8 cellular contexts compared by ENCODE assay signal in the genomic region with DNA sequence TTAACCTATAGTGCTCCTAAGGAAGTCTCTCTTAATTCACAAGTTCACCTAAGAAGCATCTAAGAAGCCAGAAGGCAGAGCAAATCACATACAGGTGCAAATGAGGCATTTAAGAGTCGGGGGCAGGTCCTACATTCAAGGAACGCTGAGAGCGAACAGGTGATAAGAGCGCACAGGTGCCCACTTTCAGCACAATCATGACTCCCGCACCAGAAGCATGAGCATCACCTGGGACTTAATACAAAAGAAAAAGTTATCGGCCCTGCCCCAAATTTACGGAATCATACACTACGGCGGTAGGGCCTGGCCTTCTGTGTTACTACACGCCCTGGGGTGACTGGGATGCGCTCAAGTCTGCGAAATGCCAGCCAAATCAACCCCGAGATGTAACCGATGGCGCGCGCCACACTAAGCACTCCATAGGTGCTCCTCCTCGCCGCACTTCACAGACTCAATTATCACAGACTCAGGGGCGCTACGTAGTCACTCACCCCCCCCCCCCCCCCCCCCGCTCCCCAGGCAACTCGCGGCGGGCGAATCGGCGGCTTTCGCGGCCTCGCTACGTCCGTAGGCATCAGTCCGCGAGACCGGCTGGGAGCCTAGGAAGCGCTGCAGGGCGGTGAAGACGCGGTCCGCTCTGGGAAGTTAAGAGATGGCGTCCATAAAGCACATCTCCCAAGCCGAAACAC. TPM values are rescaled to one million over a fixed set of nuclear protein-coding genes. Genes with fewer than 3 reads are reported as not detected.
DNase-seq lines count a peak whose midpoint lies in the region; ATAC-seq, FAIRE-seq and TF ChIP-seq lines count a peak whose summit lies in the region.

No MANE protein-coding gene starts in this region.

- H3K9me3 ChIP-seq in HepG2 (ENCODE audit: low read length), result no peaks in the 10 kb centered on the region

- no peak for TF ChIP-seq RAD21 in HepG2 (CRISPR knock-in tag; IDR thresholded peaks at IDR 0.05)

- H3K4me3 ChIP-seq in GM12875 (ENCODE audit: low read depth, low read length) (peak overlapping the region; percentile 94), coronary artery (peak overlapping the region; percentile 80), HepG2 (replicated peaks in 1 of 3; ENCODE audit: insufficient read depth in 1 of 3, low read depth in 2 of 3, low read length in 3 of 3) (peak overlapping the region; percentile 70 to 88 (median 87))

- H3K27ac ChIP-seq in coronary artery (peak overlapping the region; percentile 73 to 79), HepG2 (ENCODE audit: extremely low read length, insufficient read depth, low read length) (peak overlapping the region; percentile 75)

- H4K20me1 ChIP-seq in HepG2 (ENCODE audit: insufficient read depth, low read length), result no peaks in the 10 kb centered on the region

- H3K9ac ChIP-seq in HepG2 (ENCODE audit: insufficient read depth, low read depth, low read length), result peak overlapping the region; percentile 69

- ATAC-seq in HG02642 (IDR thresholded peaks at IDR 0.05; ENCODE audit: poor library complexity, unreplicated experiment) (peak; percentile 22), HepG2 (peak; percentile 67)

- FAIRE-seq in HepG2 (lab: Jason Lieb, UNC), result no peak

- intact Hi-C loops in HepG2 (cut with micrococcal nuclease; ENCODE audit: unreplicated experiment), result loop anchor here (1.0 kb wide), 1 partner anchor 138 kb away; no protein-coding TSS in a partner anchor

- no peak for TF ChIP-seq EP300 in HepG2 (IDR thresholded peaks at IDR 0.05; ENCODE audit: low read depth in 2 of 2, low read length in 2 of 2)
- no peak for TF ChIP-seq EP300 in HepG2 (CRISPR knock-in tag; IDR thresholded peaks at IDR 0.05; ENCODE audit: borderline replicate concordance)

- peaks cover 5% of the 10 kb centered on the region for H3K79me2 ChIP-seq in HepG2 (ENCODE audit: insufficient read depth, low read length)

- DNase-seq in NCI-H128 (lab: John Stamatoyannopoulos, UW; ENCODE audit: unreplicated experiment), result peak; percentile 4
- DNase-seq in activated CD4-positive, alpha-beta T cell treated with anti-CD3 and anti-CD28 coated beads for 1 hour, result peak; percentile 36
- peak; percentile 78 for DNase-seq in coronary artery (ENCODE audit: low spot score)
- DNase-seq in HepG2 (ENCODE audit: low spot score), result peak; percentile 30
- DNase-seq in stimulated activated CD4-positive, alpha-beta T cell treated with anti-CD3 and anti-CD28 coated beads, Interleukin-2, amount 100 ng/mL, for 24 hours, result peak; percentile 53 to 61
- no peak for DNase-seq in NCI-H2107 treated with DMSO at 0.1 percent for 48 hours (lab: John Stamatoyannopoulos, UW; ENCODE audit: unreplicated experiment)

- peak overlapping the region; percentile 85 for H3K4me2 ChIP-seq in HepG2 (ENCODE audit: low read depth, low read length)

- peak overlapping the region; percentile 97 for H2AFZ ChIP-seq in HepG2 (ENCODE audit: low read length)

- TSS peak; percentile 71 for BruUV-seq in HepG2 (replicated peaks; lab: Mats Ljungman, UMichigan)

- peaks cover 16% of the 10 kb centered on the region for H3K4me1 ChIP-seq in HepG2 (ENCODE audit: insufficient read depth, low read length)

- 0% methylated on average over 8 of the region's 43 CpGs for WGBS in HepG2 (ENCODE audit: low lambda C conversion rate)

- H3K36me3 ChIP-seq in HepG2 (replicated peaks in 1 of 2; ENCODE audit: control insufficient read depth in 1 of 2, insufficient read depth in 2 of 2, low read length in 2 of 2), result no peaks in the 10 kb centered on the region

- peaks cover 0 to 10% of the 10 kb centered on the region in 2 experiments; a peak in 2 of 5 replicates for H3K27me3 ChIP-seq in HepG2 (ENCODE audit: control insufficient read depth in 1 of 2, insufficient read depth in 2 of 2, low read length in 2 of 2)

- in situ Hi-C loops in HepG2 (cut with HindIII; ENCODE audit: extremely low pct_ligation_motif_present, low pct_unique_long_range_greater_than_20kb), result no loop called here

- CTCF ChIA-PET in HepG2 (lab: Yijun Ruan, JAX; ENCODE audit: low intra/inter-chr PET ratio, low total read pairs), result no interaction called here

- no peak for TF ChIP-seq CTCF in GM12875 (IDR thresholded peaks at IDR 0.05; ENCODE audit: borderline replicate concordance, insufficient read depth, low read depth, low read length)
- no peak for TF ChIP-seq CTCF in coronary artery (IDR thresholded peaks at IDR 0.05)
- no peak for TF ChIP-seq CTCF in HepG2 (CRISPR knock-in tag; IDR thresholded peaks at IDR 0.05)

- POLR2A ChIA-PET in HepG2 (lab: Yijun Ruan, JAX), result interaction anchor here (1.0 kb wide), 4 partner anchors 75 to 141 kb away, joined by 3 to 4 read pairs (median 4); no protein-coding TSS in a partner anchor

- no peak for TF ChIP-seq POLR2A in HepG2 (IDR thresholded peaks at IDR 0.05; ENCODE audit: insufficient read depth in 1 of 2, low read depth in 2 of 2, low read length in 2 of 2)

TF ChIP-seq in HepG2, 621 proteins besides CTCF, POLR2A, EP300 and RAD21:
- TF ChIP-seq ZNF777 (CRISPR knock-in tag; IDR thresholded peaks at IDR 0.05), result peak; percentile 25; the same call in 1 of the 2 replicates
- TF ChIP-seq FOXO1 (CRISPR knock-in tag; IDR thresholded peaks at IDR 0.05), result no peak
- TF ChIP-seq, protein P1, sequence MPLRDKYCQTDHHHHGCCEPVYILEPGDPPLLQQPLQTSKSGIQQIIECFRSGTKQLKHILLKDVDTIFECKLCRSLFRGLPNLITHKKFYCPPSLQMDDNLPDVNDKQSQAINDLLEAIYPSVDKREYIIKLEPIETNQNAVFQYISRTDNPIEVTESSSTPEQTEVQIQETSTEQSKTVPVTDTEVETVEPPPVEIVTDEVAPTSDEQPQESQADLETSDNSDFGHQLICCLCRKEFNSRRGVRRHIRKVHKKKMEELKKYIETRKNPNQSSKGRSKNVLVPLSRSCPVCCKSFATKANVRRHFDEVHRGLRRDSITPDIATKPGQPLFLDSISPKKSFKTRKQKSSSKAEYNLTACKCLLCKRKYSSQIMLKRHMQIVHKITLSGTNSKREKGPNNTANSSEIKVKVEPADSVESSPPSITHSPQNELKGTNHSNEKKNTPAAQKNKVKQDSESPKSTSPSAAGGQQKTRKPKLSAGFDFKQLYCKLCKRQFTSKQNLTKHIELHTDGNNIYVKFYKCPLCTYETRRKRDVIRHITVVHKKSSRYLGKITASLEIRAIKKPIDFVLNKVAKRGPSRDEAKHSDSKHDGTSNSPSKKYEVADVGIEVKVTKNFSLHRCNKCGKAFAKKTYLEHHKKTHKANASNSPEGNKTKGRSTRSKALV (CRISPR knock-in tag; IDR thresholded peaks at IDR 0.05), result peak; percentile 55; the same call in 1 of the 2 replicates
- TF ChIP-seq, protein P2, sequence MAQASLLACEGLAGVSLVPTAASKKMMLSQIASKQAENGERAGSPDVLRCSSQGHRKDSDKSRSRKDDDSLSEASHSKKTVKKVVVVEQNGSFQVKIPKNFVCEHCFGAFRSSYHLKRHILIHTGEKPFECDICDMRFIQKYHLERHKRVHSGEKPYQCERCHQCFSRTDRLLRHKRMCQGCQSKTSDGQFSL (CRISPR knock-in tag; IDR thresholded peaks at IDR 0.05), result no peak; the same call in 1 of the 2 replicates
- TF ChIP-seq ZBTB38 (CRISPR knock-in tag; IDR thresholded peaks at IDR 0.05), result no peak
- 0 out of 2 replicates have a peak, but pooled peaks have one; percentile 2 for TF ChIP-seq ZNF605 (CRISPR knock-in tag; IDR thresholded peaks at IDR 0.05)
- peak; percentile 22; the same call in 1 of the 2 replicates for TF ChIP-seq ZNF263 (CRISPR knock-in tag; IDR thresholded peaks at IDR 0.05)
- 0 out of 2 replicates have a peak, but pooled peaks have one; percentile 9 for TF ChIP-seq ZFY (CRISPR knock-in tag; IDR thresholded peaks at IDR 0.05)
- TF ChIP-seq ZNF543 (CRISPR knock-in tag; IDR thresholded peaks at IDR 0.05), result 0 out of 2 replicates have a peak, but pooled peaks have one; percentile 19
- 0 out of 2 replicates have a peak, but pooled peaks have one; percentile 5 for TF ChIP-seq HNRNPL (IDR thresholded peaks at IDR 0.05; ENCODE audit: low read depth, low read length)
- no peak for TF ChIP-seq ZNF333 (CRISPR knock-in tag; IDR thresholded peaks at IDR 0.05; ENCODE audit: borderline replicate concordance)
- TF ChIP-seq, protein P3, sequence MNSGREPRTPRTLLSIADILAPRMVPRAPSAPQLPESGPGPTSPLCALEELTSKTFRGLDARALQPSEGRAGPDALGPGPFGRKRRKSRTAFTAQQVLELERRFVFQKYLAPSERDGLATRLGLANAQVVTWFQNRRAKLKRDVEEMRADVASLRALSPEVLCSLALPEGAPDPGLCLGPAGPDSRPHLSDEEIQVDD (CRISPR knock-in tag; IDR thresholded peaks at IDR 0.05; ENCODE audit: borderline replicate concordance), result no peak
- 0 out of 2 replicates have a peak, but pooled peaks have one; percentile 3 for TF ChIP-seq ZFP90 (CRISPR knock-in tag; IDR thresholded peaks at IDR 0.05; ENCODE audit: borderline replicate concordance)

RNA-seq across cellular contexts. Expression of a gene that starts 0.7 kb away (rescaled TPM):
- total RNA-seq in HepG2 (2016; rRNA removed; fragmentation: Illumina TruSeq; extraction: Trizol), result 9.0 and 11.8 TPM in 2 replicates
- 8.1 and 9.0 TPM in 2 replicates for total RNA-seq in HepG2 (2016; cell fraction: cytosol; rRNA removed; fragmentation: Illumina TruSeq; extraction: Trizol; ENCODE audit: low read depth)
- 10.5 and 11.3 TPM in 2 replicates for total RNA-seq in HepG2 (2016; cell fraction: insoluble cytoplasmic fraction; rRNA removed; fragmentation: Illumina TruSeq; extraction: Trizol)
- total RNA-seq in HepG2 (2016; cell fraction: membrane; rRNA removed; fragmentation: Illumina TruSeq; extraction: Trizol), result 10.1 and 11.3 TPM in 2 replicates
- total RNA-seq in HepG2 (2016; cell fraction: nucleus; rRNA removed; fragmentation: Illumina TruSeq; extraction: Trizol), result 30.1 and 34.2 TPM in 2 replicates
- 4.8 and 6.7 TPM in 2 replicates for polyA plus RNA-seq in HepG2 (2011; rRNA removed)
- polyA plus RNA-seq in HepG2 (2011; cell fraction: cytosol; rRNA removed), result 3.2 and 4.8 TPM in 2 replicates
- 3.9 and 4.0 TPM in 2 replicates for polyA plus RNA-seq in HepG2 (2011; cell fraction: nucleus; rRNA removed)
- polyA plus RNA-seq in HepG2 (2012), result 5.1 and 6.6 TPM in 2 replicates
- polyA plus RNA-seq in HepG2 (2016; cell fraction: cytosol; fragmentation: Illumina TruSeq; extraction: Trizol; ENCODE audit: low read depth), result 3.7 and 4.0 TPM in 2 replicates
- polyA plus RNA-seq in HepG2 (2016; cell fraction: insoluble cytoplasmic fraction; fragmentation: Illumina TruSeq; extraction: Trizol; ENCODE audit: low read depth), result 5.0 and 5.8 TPM in 2 replicates
- polyA plus RNA-seq in HepG2 (2016; cell fraction: membrane; fragmentation: Illumina TruSeq; extraction: Trizol; ENCODE audit: low read depth), result 5.0 TPM in 2 replicates
- 4.6 and 4.8 TPM in 2 replicates for polyA plus RNA-seq in HepG2 (2016; cell fraction: nucleus; fragmentation: Illumina TruSeq; extraction: Trizol; ENCODE audit: insufficient read depth, low read depth)
- 11.5 and 14.4 TPM in 2 replicates for polyA minus RNA-seq in HepG2 (2011; rRNA and poly(A)+ RNA removed; ENCODE audit: low replicate concordance)
- 2.4 and 2.8 TPM in 2 replicates for polyA minus RNA-seq in HepG2 (2011; cell fraction: cytosol; rRNA and poly(A)+ RNA removed)
- 34.6 and 36.6 TPM in 2 replicates for polyA minus RNA-seq in HepG2 (2011; cell fraction: nucleus; rRNA and poly(A)+ RNA removed)
